In the genomic region with DNA sequence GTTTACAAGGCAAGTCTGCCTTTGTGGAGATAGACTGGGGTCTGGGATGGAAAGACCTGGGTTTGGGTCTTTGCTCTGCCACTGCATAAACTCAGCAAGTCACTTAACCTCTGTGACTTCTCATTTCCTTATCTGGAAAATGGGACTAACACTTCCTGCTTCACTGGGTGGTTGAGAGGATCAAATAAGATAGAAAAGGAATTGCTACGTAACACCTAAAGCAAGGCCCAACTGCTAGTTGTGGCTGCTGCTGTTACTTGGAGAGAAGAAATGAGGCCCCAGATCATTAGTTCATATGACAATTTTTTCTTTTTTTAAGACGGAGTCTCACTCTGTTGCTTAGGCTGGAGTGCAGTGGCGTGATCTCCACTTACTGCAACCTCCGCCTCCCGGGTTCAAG, we compare ENCODE assay signal across 13 cellular contexts. TPM values are rescaled to one million over a fixed set of nuclear protein-coding genes. Genes with fewer than 3 reads are reported as not detected.
A peak's percentile ranks its signal among the peaks of the same experiment; 100 is the strongest.
DNase-seq lines count a peak whose midpoint lies in the region; ATAC-seq, FAIRE-seq and TF ChIP-seq lines count a peak whose summit lies in the region.
"Had no signal": no experiment of that assay in that cellular context is flagged by ENCODE, and none has a peak within 500 bp of the region (broad histone marks: within the 10 kb centered on the region; RNA-seq: fewer than 3 reads in every experiment).

No MANE protein-coding gene starts in this region.

- H3K4me3 Mint-ChIP-seq in activated CD4-positive, alpha-beta T cell treated with anti-CD3 and anti-CD28 coated beads for 36 hours: no peak overlapping the region
- H3K4me3 Mint-ChIP-seq: activated T-cell treated with anti-CD3 and anti-CD28 coated beads, Interleukin-2, amount 50 U/mL, for 4 hours had no signal

- no peaks in the 10 kb centered on the region for H4K20me1 ChIP-seq in PC-3 (ENCODE audit: low read length)

- 0 out of 2 replicates have a peak overlapping the region, but pooled peaks have one; percentile 26 for H3K4me2 ChIP-seq in PC-3 (ENCODE audit: low read length)

- CTCF ChIA-PET in activated CD4-positive, alpha-beta T cell treated with anti-CD3 and anti-CD28 coated beads for 36 hours (lab: Charles Lee): interaction anchor here (0.6 kb wide), 1 partner anchor 23 kb away, joined by 3 read pairs; no protein-coding TSS in a partner anchor
- CTCF ChIA-PET in PC-3 (lab: Charles Lee): no interaction called here

- TF ChIP-seq CTCF in PC-3 (conservative IDR thresholded peaks at IDR 0.05; ENCODE audit: low read depth, low read length): no peak
- TF ChIP-seq CTCF in neutrophil (IDR thresholded peaks at IDR 0.05): no peak

- H3K4me1 Mint-ChIP-seq in activated CD4-positive, alpha-beta T cell treated with anti-CD3 and anti-CD28 coated beads for 36 hours: peaks cover 66% of the 10 kb centered on the region

- H3K27me3 Mint-ChIP-seq in activated CD4-positive, alpha-beta T cell treated with anti-CD3 and anti-CD28 coated beads for 36 hours: no peaks in the 10 kb centered on the region

- H3K79me2 ChIP-seq in PC-3 (ENCODE audit: low read length): peaks cover 96% of the 10 kb centered on the region

- peak overlapping the region; percentile 9; the same call in 1 of the 2 replicates for H3K27ac ChIP-seq in PC-3 (ENCODE audit: low read length)
- peak overlapping the region; percentile 13 for H3K27ac ChIP-seq in duodenal mucosa (ENCODE audit: low read depth, low read length)
- peak overlapping the region; percentile 92 for H3K27ac ChIP-seq in neutrophil
- H3K27ac ChIP-seq: SJSA1 had no signal

- no peaks in the 10 kb centered on the region for H3K36me3 ChIP-seq in PC-3 (ENCODE audit: low read depth, low read length)
- H3K36me3 ChIP-seq in duodenal mucosa (ENCODE audit: control insufficient read depth in 1 of 2, insufficient read depth in 2 of 2, low read length in 2 of 2): no peaks in the 10 kb centered on the region
- H3K36me3 ChIP-seq in neutrophil: no peaks in the 10 kb centered on the region
- H3K36me3 ChIP-seq: pancreas had no signal

- POLR2A ChIA-PET in activated CD4-positive, alpha-beta T cell treated with anti-CD3 and anti-CD28 coated beads for 36 hours (lab: Charles Lee): interaction anchor here (0.6 to 0.8 kb wide), 2 partner anchors 33 to 1352 kb away, joined by 4 read pairs; no protein-coding TSS in a partner anchor
- POLR2A ChIA-PET in PC-3 (lab: Charles Lee; ENCODE audit: unreplicated experiment): interaction anchor here (0.6 kb wide), 2 partner anchors 78 to 120 kb away, joined by 3 read pairs; no protein-coding TSS in a partner anchor

- no TSS peak for BruUV-seq in PC-3 (replicated peaks; lab: Mats Ljungman, UMichigan)

- FAIRE-seq in HTR-8/SVneo (lab: Jason Lieb, UNC): no peak
- FAIRE-seq: pancreas had no signal

- intact Hi-C loops in activated CD4-positive, alpha-beta T cell treated with anti-CD3 and anti-CD28 coated beads for 36 hours (cut with DNase I, micrococcal nuclease): no loop called here
- intact Hi-C loops in PC-3 (cut with micrococcal nuclease): loop anchor here (10.0 kb wide), 1 partner anchor 131 kb away; no protein-coding TSS in a partner anchor

- no peak overlapping the region for H3K9ac ChIP-seq in PC-3 (ENCODE audit: low read length)
- no peak overlapping the region for H3K9ac ChIP-seq in duodenal mucosa (ENCODE audit: low read depth in 1 of 2, low read length in 2 of 2)

- ATAC-seq in activated CD4-positive, alpha-beta T cell treated with anti-CD3 and anti-CD28 coated beads for 36 hours: no peak
- ATAC-seq in PC-3: no peak
- no peak for ATAC-seq in HG02938 (IDR thresholded peaks at IDR 0.05; ENCODE audit: unreplicated experiment)
- ATAC-seq: activated T-cell treated with anti-CD3 and anti-CD28 coated beads, Interleukin-2, amount 50 U/mL, for 4 hours; pancreas had no signal

- peaks cover 16% of the 10 kb centered on the region for H3K36me3 Mint-ChIP-seq in activated CD4-positive, alpha-beta T cell treated with anti-CD3 and anti-CD28 coated beads for 36 hours (ENCODE audit: low read depth)

- H3K9me3 ChIP-seq in PC-3 (ENCODE audit: low read length) (no peaks in the 10 kb centered on the region), duodenal mucosa (ENCODE audit: control insufficient read depth in 1 of 2, low read length in 2 of 2) (no peaks in the 10 kb centered on the region), neutrophil (no peaks in the 10 kb centered on the region)
- H3K9me3 ChIP-seq: pancreas, SJSA1 had no signal

- no peaks in the 10 kb centered on the region for H3K9me3 Mint-ChIP-seq in activated CD4-positive, alpha-beta T cell treated with anti-CD3 and anti-CD28 coated beads for 36 hours (ENCODE audit: low read depth)
- H3K9me3 Mint-ChIP-seq: activated T-cell treated with anti-CD3 and anti-CD28 coated beads, Interleukin-2, amount 50 U/mL, for 4 hours had no signal

- H3F3A ChIP-seq in PC-3 (ENCODE audit: low read length, unreplicated experiment): no peaks in the 10 kb centered on the region

- no peaks in the 10 kb centered on the region for H3K27me3 ChIP-seq in PC-3 (ENCODE audit: low read length)
- H3K27me3 ChIP-seq in duodenal mucosa (ENCODE audit: control insufficient read depth in 1 of 2, insufficient read depth in 2 of 2, low read length in 2 of 2): no peaks in the 10 kb centered on the region
- H3K27me3 ChIP-seq in neutrophil: no peaks in the 10 kb centered on the region
- H3K27me3 ChIP-seq: pancreas, SJSA1 had no signal

- DNase-seq in activated CD4-positive, alpha-beta T cell treated with anti-CD3 and anti-CD28 coated beads for 36 hours: no peak
- no peak for DNase-seq in activated CD4-positive, alpha-beta T cell treated with anti-CD3 and anti-CD28 coated beads for 1 hour
- DNase-seq in PC-3 (no peak), HTR-8/SVneo (ENCODE audit: insufficient read length, low spot score) (no peak)
- no peak for DNase-seq in activated effector memory CD4-positive, alpha-beta T cell treated with anti-CD3 and anti-CD28 coated beads, Interleukin-2, amount 50 U/mL, for 16 hours
- DNase-seq: activated T-cell treated with anti-CD3 and anti-CD28 coated beads, Interleukin-2, amount 50 U/mL, for 4 hours; dermis blood vessel endothelial cell; pancreas had no signal

- no peak overlapping the region for H2AFZ ChIP-seq in PC-3 (ENCODE audit: low read length)

- peak overlapping the region; percentile 16 for H3K27ac Mint-ChIP-seq in activated CD4-positive, alpha-beta T cell treated with anti-CD3 and anti-CD28 coated beads for 36 hours

- H3K4me3 ChIP-seq in PC-3 (ENCODE audit: low read length) (no peak overlapping the region), duodenal mucosa (ENCODE audit: low read depth in 1 of 2, low read length in 2 of 2) (no peak overlapping the region), neutrophil (ENCODE audit: low read depth in 1 of 2, low read length in 1 of 2) (no peak overlapping the region)
- H3K4me3 ChIP-seq: lung, pancreas, SJSA1 had no signal

- no peaks in the 10 kb centered on the region for H3K9me2 ChIP-seq in PC-3 (replicated peaks; ENCODE audit: low read length)

- H3K4me1 ChIP-seq in PC-3 (ENCODE audit: insufficient read depth, low read length) (peaks cover 45% of the 10 kb centered on the region), duodenal mucosa (ENCODE audit: control insufficient read depth in 1 of 2, insufficient read depth in 2 of 2, low read length in 2 of 2) (peaks cover 43 to 55% of the 10 kb centered on the region in 2 donors), neutrophil (ENCODE audit: control insufficient read depth in 1 of 2, insufficient read depth in 1 of 2, low read depth in 1 of 2, low read length in 1 of 2) (peaks cover 96% of the 10 kb centered on the region in 2 experiments)

RNA-seq across cellular contexts. Expression of a gene that starts 5.9 kb away (rescaled TPM):
- total RNA-seq in activated CD4-positive, alpha-beta T cell treated with anti-CD3 and anti-CD28 coated beads for 36 hours: 10 to 100 TPM; 20.8 to 21.3 TPM
- total RNA-seq in PC-3 (2014; rRNA removed): 10.5 and 12.8 TPM in 2 replicates

Comparison
In these comparisons a context has a peak if more than half of its experiments do, and no peak if none do; other contexts are left out.
1. H3K27ac ChIP-seq: peak in every context shown above with its lines; median percentile 92 in neutrophil; 13 in duodenal mucosa; 9 in PC-3.